Comparison of ENCODE assay signal across 6 cellular contexts in genomic region chr4:70152088-70152487, GRCh38.
"Had no signal": no experiment of that assay in that cellular context is flagged by ENCODE, and none has a peak within 500 bp of the region (broad histone marks: within the 10 kb centered on the region; RNA-seq: fewer than 3 reads in every experiment).

No MANE protein-coding gene starts in this region.

- DNase-seq: IMR-90, KBM-7, KG1 had no signal

- H3K27ac ChIP-seq: HL-60, KMS-11 had no signal

- H3K4me3 ChIP-seq: K562 had no signal
